Comparison of ENCODE assay signal across 9 cellular contexts in genomic region chr3:161409069-161409468, GRCh38. TPM values are rescaled to one million over a fixed set of nuclear protein-coding genes. Genes with fewer than 3 reads are reported as not detected.
DNase-seq lines count a peak whose midpoint lies in the region; ATAC-seq and TF ChIP-seq lines count a peak whose summit lies in the region.
"Had no signal": no experiment of that assay in that cellular context is flagged by ENCODE, and none has a peak within 500 bp of the region (broad histone marks: within the 10 kb centered on the region; RNA-seq: fewer than 3 reads in every experiment).

No MANE protein-coding gene starts in this region.

- H3F3A ChIP-seq in smooth muscle cell (ENCODE audit: low read depth), result no peaks in the 10 kb centered on the region

- no peaks in the 10 kb centered on the region for H4K20me1 ChIP-seq in smooth muscle cell (ENCODE audit: low read depth)

- H3K79me2 ChIP-seq in smooth muscle cell (ENCODE audit: low read depth), result no peaks in the 10 kb centered on the region

- 65% methylated on average over 3 of the region's 3 CpGs for WGBS in smooth muscle cell (ENCODE audit: low lambda C conversion rate)

- peak overlapping the region; percentile 94; the same call in 1 of the 2 replicates for H3K27ac ChIP-seq in VCaP
- no peak overlapping the region for H3K27ac ChIP-seq in smooth muscle cell (ENCODE audit: low read depth)

- H3K27me3 ChIP-seq in smooth muscle cell (ENCODE audit: low read depth), result no peaks in the 10 kb centered on the region

- ATAC-seq in GM21423 (IDR thresholded peaks at IDR 0.05; ENCODE audit: unreplicated experiment), result peak; percentile 49
- ATAC-seq in HG03039 (IDR thresholded peaks at IDR 0.05; ENCODE audit: unreplicated experiment), result no peak
- ATAC-seq: T-helper 17 cell had no signal

- TF ChIP-seq CTCF in VCaP (conservative IDR thresholded peaks at IDR 0.05) (peak; percentile 76), fibroblast of villous mesenchyme (IDR thresholded peaks at IDR 0.05; ENCODE audit: insufficient read depth, low read depth, low read length) (peak; percentile 57), smooth muscle cell (IDR thresholded peaks at IDR 0.05; ENCODE audit: borderline replicate concordance, insufficient read depth, poor library complexity, severe bottlenecking) (peak; percentile 49)

- H3K4me3 ChIP-seq in fibroblast of villous mesenchyme (ENCODE audit: low read depth, low read length), result no peak overlapping the region
- H3K4me3 ChIP-seq in smooth muscle cell, result no peak overlapping the region

- no peaks in the 10 kb centered on the region for H3K9me3 ChIP-seq in smooth muscle cell (replicated peaks; ENCODE audit: low read depth)

- H2AFZ ChIP-seq in smooth muscle cell (ENCODE audit: low read depth), result no peak overlapping the region

- H3K9ac ChIP-seq in smooth muscle cell (ENCODE audit: low read depth), result no peak overlapping the region

- H3K4me2 ChIP-seq in smooth muscle cell, result no peak overlapping the region

- H3K4me1 ChIP-seq in smooth muscle cell (ENCODE audit: low read depth), result no peaks in the 10 kb centered on the region

- no peaks in the 10 kb centered on the region for H3K36me3 ChIP-seq in smooth muscle cell (ENCODE audit: low read depth)

- DNase-seq in DMS114 treated with DMSO at 0.1 percent for 48 hours (lab: John Stamatoyannopoulos, UW; ENCODE audit: unreplicated experiment) (peak; percentile 54), NCI-H1930 (lab: John Stamatoyannopoulos, UW) (peak; percentile 2 to 10), fibroblast of villous mesenchyme (ENCODE audit: low read depth) (peak; percentile 46), smooth muscle cell (lab: John Stamatoyannopoulos, UW; ENCODE audit: unreplicated experiment) (no peak), NCI-H187 (lab: John Stamatoyannopoulos, UW) (no peak)

RNA-seq across cellular contexts. Expression of gene SPTSSB, which starts 37.8 kb away (rescaled TPM):
- not detected in 2 replicates for total RNA-seq in fibroblast of villous mesenchyme
- 0.94 and 1.0 TPM in 2 replicates for total RNA-seq in smooth muscle cell
- polyA plus RNA-seq in smooth muscle cell, result 0.41 TPM in 1 of 2 replicates, not detected in the other

Comparison
In these comparisons a context has a peak if more than half of its experiments do, and no peak if none do; other contexts are left out.
1. DNase-seq: peak in DMS114 treated with DMSO at 0.1 percent for 48 hours (single experiment), NCI-H1930 (2 of 2) and fibroblast of villous mesenchyme (single experiment); none in smooth muscle cell (single experiment) and NCI-H187 (0 of 2).
2. Peak in every context shown above with its lines, with median percentiles within 50 percentile points of each other: CTCF ChIP-seq.